Comparison of ENCODE assay signal across 8 cellular contexts in genomic region chr11:1050581-1051355, GRCh38. TPM values are rescaled to one million over a fixed set of nuclear protein-coding genes. Genes with fewer than 3 reads are reported as not detected.
DNase-seq lines count a peak whose midpoint lies in the region; ATAC-seq and TF ChIP-seq lines count a peak whose summit lies in the region.

No MANE protein-coding gene starts in this region.

- ATAC-seq in HG03196 (IDR thresholded peaks at IDR 0.05; ENCODE audit: unreplicated experiment) (peak; percentile 59), GM19328 (IDR thresholded peaks at IDR 0.05; ENCODE audit: unreplicated experiment) (no peak)

- no peak overlapping the region for H3K27ac Mint-ChIP-seq in activated CD4-positive, alpha-beta memory T cell treated with anti-CD3 and anti-CD28 coated beads, Interleukin-2, amount 10 ng/mL, durations not matched to agents 7 days and 5 days

- H3K23ac ChIP-seq in mesendoderm (ENCODE audit: low read length), result no peak overlapping the region

- no peak overlapping the region for H3K4me2 ChIP-seq in mesendoderm (ENCODE audit: low read length)

- no peak overlapping the region for H2BK120ac ChIP-seq in mesendoderm (ENCODE audit: low read depth, low read length)

- H3K36me3 ChIP-seq in effector memory CD4-positive, alpha-beta T cell (ENCODE audit: control insufficient read depth, insufficient read depth, low read length), result no peaks in the 10 kb centered on the region
- H3K36me3 ChIP-seq in mesendoderm (ENCODE audit: control insufficient read depth, insufficient read depth, low read length), result no peaks in the 10 kb centered on the region

- no peak overlapping the region for H3K9ac ChIP-seq in mesendoderm (ENCODE audit: low read length)

- no peak overlapping the region for H4K5ac ChIP-seq in mesendoderm (ENCODE audit: low read length)

- no peaks in the 10 kb centered on the region for H3K36me3 Mint-ChIP-seq in activated CD4-positive, alpha-beta memory T cell treated with anti-CD3 and anti-CD28 coated beads, Interleukin-2, amount 10 ng/mL, durations not matched to agents 7 days and 5 days (ENCODE audit: low read depth)

- H3K27me3 Mint-ChIP-seq in activated CD4-positive, alpha-beta memory T cell treated with anti-CD3 and anti-CD28 coated beads, Interleukin-2, amount 10 ng/mL, durations not matched to agents 7 days and 5 days, result peaks cover 7% of the 10 kb centered on the region

- H3K27me3 ChIP-seq in effector memory CD4-positive, alpha-beta T cell (replicated peaks; ENCODE audit: control insufficient read depth, insufficient read depth, low read length, poor library complexity, severe bottlenecking), result peaks cover 3% of the 10 kb centered on the region
- no peaks in the 10 kb centered on the region for H3K27me3 ChIP-seq in mesendoderm (ENCODE audit: insufficient read depth, low read length, poor library complexity)

- H2BK15ac ChIP-seq in mesendoderm (replicated peaks; ENCODE audit: low read depth), result no peak overlapping the region

- no peak overlapping the region for H2AK5ac ChIP-seq in mesendoderm (ENCODE audit: low read length)

- H3K4me3 Mint-ChIP-seq in activated CD4-positive, alpha-beta memory T cell treated with anti-CD3 and anti-CD28 coated beads, Interleukin-2, amount 10 ng/mL, durations not matched to agents 7 days and 5 days, result no peak overlapping the region

- DNase-seq in GM10248 (ENCODE audit: extremely low spot score) (peak; percentile 93), NCI-H526 treated with DMSO at 0.1 percent for 48 hours (lab: John Stamatoyannopoulos, UW) (peak; percentile 82), mesendoderm (peak; percentile 69)
- peak; percentile 78 for DNase-seq in activated CD4-positive, alpha-beta memory T cell treated with anti-CD3 and anti-CD28 coated beads, Interleukin-2, amount 10 ng/mL, durations not matched to agents 7 days and 5 days
- DNase-seq in effector memory CD4-positive, alpha-beta T cell, result peak; percentile 41 to 58 (median 45)
- peak; percentile 56 for DNase-seq in stimulated activated CD8-positive, alpha-beta memory T cell treated with anti-CD3 and anti-CD28 coated beads, Interleukin-2, amount 100 ng/mL, for 48 hours (ENCODE audit: low read depth in 2 of 2)

- POLR2A ChIA-PET in GM10248 (lab: Yijun Ruan, JAX), result no interaction called here
- POLR2A ChIA-PET in activated CD4-positive, alpha-beta memory T cell treated with anti-CD3 and anti-CD28 coated beads, Interleukin-2, amount 10 ng/mL, durations not matched to agents 7 days and 5 days (lab: Charles Lee), result interaction anchor here (0.6 kb wide), 1 partner anchor 202 kb away, joined by 3 read pairs; no protein-coding TSS in a partner anchor

- H3K79me2 ChIP-seq in mesendoderm (ENCODE audit: control insufficient read depth, insufficient read depth, low read length), result no peaks in the 10 kb centered on the region

- H3K4me3 ChIP-seq in effector memory CD4-positive, alpha-beta T cell (ENCODE audit: insufficient read depth, low read depth, low read length, poor library complexity, severe bottlenecking), result no peak overlapping the region
- H3K4me3 ChIP-seq in mesendoderm (ENCODE audit: low read length), result no peak overlapping the region

- no peaks in the 10 kb centered on the region for H3K79me1 ChIP-seq in mesendoderm (ENCODE audit: low read length)

- no peak overlapping the region for H4K8ac ChIP-seq in mesendoderm (ENCODE audit: low read depth, low read length)

- H3K9me3 ChIP-seq in effector memory CD4-positive, alpha-beta T cell (ENCODE audit: control insufficient read depth, low read length), result no peaks in the 10 kb centered on the region

- no peak overlapping the region for H2BK5ac ChIP-seq in mesendoderm (ENCODE audit: low read length)

- H3K4me1 Mint-ChIP-seq in activated CD4-positive, alpha-beta memory T cell treated with anti-CD3 and anti-CD28 coated beads, Interleukin-2, amount 10 ng/mL, durations not matched to agents 7 days and 5 days, result peaks cover 1% of the 10 kb centered on the region

- H3K18ac ChIP-seq in mesendoderm (ENCODE audit: low read length), result no peak overlapping the region

- H3K56ac ChIP-seq in mesendoderm (ENCODE audit: low read length), result peak overlapping the region; percentile 49

- no peaks in the 10 kb centered on the region for H3K9me3 Mint-ChIP-seq in activated CD4-positive, alpha-beta memory T cell treated with anti-CD3 and anti-CD28 coated beads, Interleukin-2, amount 10 ng/mL, durations not matched to agents 7 days and 5 days

- WGBS in mesendoderm (ENCODE audit: extremely low coverage, insufficient coverage, low lambda C conversion rate), result no CpG with 5 or more reads among the region's 39 CpGs

- H3K27ac ChIP-seq in effector memory CD4-positive, alpha-beta T cell (ENCODE audit: insufficient read depth, low read length, poor library complexity, severe bottlenecking), result no peak overlapping the region
- no peak overlapping the region for H3K27ac ChIP-seq in mesendoderm (ENCODE audit: low read depth, low read length)

- peak; percentile 95 for TF ChIP-seq CTCF in GM10248 (IDR thresholded peaks at IDR 0.05; ENCODE audit: control extremely low read depth, extremely low read depth, low read depth, missing control alignments)

- H3K4me1 ChIP-seq in effector memory CD4-positive, alpha-beta T cell (ENCODE audit: control insufficient read depth, insufficient read depth, low read length, poor library complexity, severe bottlenecking), result peaks cover 8% of the 10 kb centered on the region
- H3K4me1 ChIP-seq in mesendoderm (ENCODE audit: control insufficient read depth, low read depth, low read length), result no peaks in the 10 kb centered on the region

- CTCF ChIA-PET in GM10248 (lab: Yijun Ruan, JAX), result interaction anchor here (0.7 to 3.4 kb wide), 19 partner anchors 8 to 223 kb away, joined by 3 to 48 read pairs (median 4); partner anchors contain the start of genes CD151, CRACR2B, POLR2L and TSPAN4
- CTCF ChIA-PET in activated CD4-positive, alpha-beta memory T cell treated with anti-CD3 and anti-CD28 coated beads, Interleukin-2, amount 10 ng/mL, durations not matched to agents 7 days and 5 days (lab: Charles Lee), result interaction anchor here (0.9 to 1.7 kb wide), 3 partner anchors 75 to 203 kb away, joined by 3 to 7 read pairs (median 6); no protein-coding TSS in a partner anchor

- H3K4ac ChIP-seq in mesendoderm (ENCODE audit: low read depth, low read length), result no peak overlapping the region

RNA-seq across cellular contexts. Expression of gene MUC6, which starts 14.2 kb away (rescaled TPM):
- total RNA-seq in activated CD4-positive, alpha-beta memory T cell treated with anti-CD3 and anti-CD28 coated beads, Interleukin-2, amount 10 ng/mL, durations not matched to agents 7 days and 5 days, result not detected
- not detected for polyA plus RNA-seq in mesendoderm (2013, experiment 1 of 2)
- not detected for polyA plus RNA-seq in mesendoderm (2013, experiment 2 of 2)

RNA-seq across cellular contexts. Expression of gene MUC2, which starts 23.9 kb away (rescaled TPM):
- total RNA-seq in activated CD4-positive, alpha-beta memory T cell treated with anti-CD3 and anti-CD28 coated beads, Interleukin-2, amount 10 ng/mL, durations not matched to agents 7 days and 5 days, result not detected
- polyA plus RNA-seq in mesendoderm (2013, experiment 1 of 2), result not detected
- under 0.01 TPM for polyA plus RNA-seq in mesendoderm (2013, experiment 2 of 2)
